Comparison of ENCODE assay signal across 9 cellular contexts in the genomic region with DNA sequence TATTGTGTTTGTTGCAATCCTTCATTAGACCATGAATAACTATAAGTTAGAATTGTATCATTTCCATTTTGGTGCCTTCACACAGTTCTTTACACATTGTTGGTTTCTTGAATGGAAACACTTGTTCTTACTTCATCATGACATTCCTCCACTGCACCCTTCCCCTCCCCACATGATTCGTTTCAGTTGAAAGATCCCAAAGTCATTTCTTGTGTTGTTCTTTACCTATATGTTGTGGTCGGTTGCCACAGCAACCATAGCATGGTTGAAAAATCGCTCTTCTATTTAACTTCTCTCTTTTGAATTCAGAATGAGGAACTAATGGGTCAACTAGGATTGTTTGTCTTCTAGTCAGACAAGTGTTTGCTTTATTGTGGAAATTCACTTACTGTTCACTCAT.
DNase-seq lines count a peak whose midpoint lies in the region; ATAC-seq and FAIRE-seq lines count a peak whose summit lies in the region.
"Had no signal": no experiment of that assay in that cellular context is flagged by ENCODE, and none has a peak within 500 bp of the region (broad histone marks: within the 10 kb centered on the region; RNA-seq: fewer than 3 reads in every experiment).

No MANE protein-coding gene starts in this region.

- no peak for FAIRE-seq in frontal cortex (lab: Jason Lieb, UNC)

- H3K9me3 ChIP-seq in CD8-positive, alpha-beta memory T cell (ENCODE audit: low read length) = no peaks in the 10 kb centered on the region
- H3K9me3 ChIP-seq: tibial nerve had no signal

- H3K9me3 Mint-ChIP-seq in naive B cell = no peaks in the 10 kb centered on the region
- no peaks in the 10 kb centered on the region for H3K9me3 Mint-ChIP-seq in CD8-positive, alpha-beta memory T cell

- peaks cover 7% of the 10 kb centered on the region for H3K4me1 ChIP-seq in CD8-positive, alpha-beta memory T cell (ENCODE audit: insufficient read depth, low read length)
- H3K4me1 ChIP-seq: tibial nerve had no signal

- no peak overlapping the region for H3K27ac ChIP-seq in CD8-positive, alpha-beta memory T cell (ENCODE audit: low read depth, low read length)
- H3K27ac ChIP-seq: tibial nerve had no signal

- H3K36me3 ChIP-seq in CD8-positive, alpha-beta memory T cell (ENCODE audit: insufficient read depth, low read length) = no peaks in the 10 kb centered on the region
- H3K36me3 ChIP-seq: tibial nerve had no signal

- H3K27me3 Mint-ChIP-seq in naive B cell = no peaks in the 10 kb centered on the region
- no peaks in the 10 kb centered on the region for H3K27me3 Mint-ChIP-seq in CD8-positive, alpha-beta memory T cell

- H3K4me3 Mint-ChIP-seq in naive B cell = peak overlapping the region; percentile 1 to 73 (median 58)
- no peak overlapping the region for H3K4me3 Mint-ChIP-seq in CD8-positive, alpha-beta memory T cell

- CTCF ChIA-PET in CD8-positive, alpha-beta memory T cell (lab: Charles Lee) = no interaction called here

- no peak overlapping the region for H3K4me3 ChIP-seq in CD8-positive, alpha-beta memory T cell (ENCODE audit: low read length)
- H3K4me3 ChIP-seq: tibial nerve had no signal

- ATAC-seq in HG03342 (IDR thresholded peaks at IDR 0.05; ENCODE audit: unreplicated experiment) (peak; percentile 95), naive B cell (ENCODE audit: low read depth in 2 of 2) (peak; percentile 93 to 94)

- H3K4me1 Mint-ChIP-seq in naive B cell = peaks cover 29 to 40% (median 29%) of the 10 kb centered on the region in 3 donors
- H3K4me1 Mint-ChIP-seq in CD8-positive, alpha-beta memory T cell = peaks cover 20 to 27% (median 22%) of the 10 kb centered on the region in 3 donors

- peak overlapping the region; percentile 95 to 100 (median 98) for H3K27ac Mint-ChIP-seq in naive B cell
- H3K27ac Mint-ChIP-seq in CD8-positive, alpha-beta memory T cell = peak overlapping the region in 1 of 8 donors; percentile 5

- H3K27me3 ChIP-seq in CD8-positive, alpha-beta memory T cell (ENCODE audit: insufficient read depth, low read length, poor library complexity, severe bottlenecking) = no peaks in the 10 kb centered on the region
- H3K27me3 ChIP-seq: tibial nerve had no signal

- peak; percentile 58 for DNase-seq in stimulated activated CD4-positive, alpha-beta T cell treated with anti-CD3 and anti-CD28 coated beads, Interleukin-15, amount 100 ng/mL, for 24 hours
- DNase-seq in stimulated activated CD4-positive, alpha-beta T cell treated with anti-CD3 and anti-CD28 coated beads, Interleukin-12 subunit alpha, Interleukin-12 subunit beta, amount 100 ng/mL, for 4 hours = no peak
- peak; percentile 24 to 42 for DNase-seq in activated CD4-positive, alpha-beta T cell treated with anti-CD3 and anti-CD28 coated beads, Interleukin-2, amount 50 U/mL, for 48 hours
- DNase-seq in naive B cell (peak; percentile 87), frontal cortex (ENCODE audit: low spot score in 2 of 2) (no peak), DMS79 (lab: John Stamatoyannopoulos, UW) (no peak)
- no peak for DNase-seq in CD8-positive, alpha-beta memory T cell

- no peaks in the 10 kb centered on the region for H3K36me3 Mint-ChIP-seq in naive B cell
- H3K36me3 Mint-ChIP-seq in CD8-positive, alpha-beta memory T cell = peaks cover 4 to 10% (median 5%) of the 10 kb centered on the region in 3 donors

- POLR2A ChIA-PET in CD8-positive, alpha-beta memory T cell (lab: Charles Lee) = no interaction called here

Comparison
In these comparisons a context has a peak if more than half of its experiments do, and no peak if none do; other contexts are left out.
1. DNase-seq: peak in stimulated activated CD4-positive, alpha-beta T cell treated with anti-CD3 and anti-CD28 coated beads, Interleukin-15, amount 100 ng/mL, for 24 hours (single experiment), activated CD4-positive, alpha-beta T cell treated with anti-CD3 and anti-CD28 coated beads, Interleukin-2, amount 50 U/mL, for 48 hours (2 of 2) and naive B cell (single experiment); none in stimulated activated CD4-positive, alpha-beta T cell treated with anti-CD3 and anti-CD28 coated beads, Interleukin-12 subunit alpha, Interleukin-12 subunit beta, amount 100 ng/mL, for 4 hours (single experiment), frontal cortex (0 of 2), DMS79 (single experiment) and CD8-positive, alpha-beta memory T cell (0 of 5).
2. H3K4me3 Mint-ChIP-seq: peak in naive B cell (8 of 8); none in CD8-positive, alpha-beta memory T cell (0 of 7).